12 cellular contexts compared by ENCODE assay signal in the genomic region with DNA sequence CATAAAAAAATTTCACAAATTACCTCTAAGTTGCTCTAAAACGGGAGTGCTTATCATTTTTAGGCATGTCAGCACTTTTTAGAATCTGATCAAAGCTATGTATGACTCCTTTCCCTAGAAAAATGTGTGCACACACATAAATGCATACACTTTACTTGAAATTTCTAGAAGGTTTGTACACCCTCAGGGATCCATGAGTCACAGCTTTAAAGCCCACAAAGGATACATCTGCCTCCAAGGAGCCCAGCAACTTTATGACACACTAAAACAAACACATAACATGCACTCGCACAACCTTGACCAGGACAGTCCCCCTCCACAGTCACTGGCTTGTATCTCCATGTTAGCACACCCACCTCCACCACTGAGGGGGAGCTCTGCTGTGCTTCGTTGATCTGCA.
DNase-seq lines count a peak whose midpoint lies in the region; FAIRE-seq and TF ChIP-seq lines count a peak whose summit lies in the region.
"Had no signal": no experiment of that assay in that cellular context is flagged by ENCODE, and none has a peak within 500 bp of the region (broad histone marks: within the 10 kb centered on the region; RNA-seq: fewer than 3 reads in every experiment).

No MANE protein-coding gene starts in this region.

- no peaks in the 10 kb centered on the region for H3K79me2 ChIP-seq in keratinocyte (ENCODE audit: control insufficient read depth, insufficient read depth, low read length)

- no peak for TF ChIP-seq POLR2A in lower leg skin (IDR thresholded peaks at IDR 0.05)

- H3K27ac ChIP-seq in keratinocyte (ENCODE audit: control insufficient read depth, insufficient read depth, low read length): no peak overlapping the region
- no peak overlapping the region for H3K27ac ChIP-seq in left ventricle myocardium inferior (replicated peaks)
- H3K27ac ChIP-seq in tibial artery: no peak overlapping the region
- H3K27ac ChIP-seq: thoracic aorta had no signal

- H3K9ac ChIP-seq in adipocyte (ENCODE audit: low read length) (no peak overlapping the region), keratinocyte (ENCODE audit: control insufficient read depth, extremely low read depth, insufficient read depth, low read length) (no peak overlapping the region)

- H3K9me3 ChIP-seq in adipocyte (ENCODE audit: control insufficient read depth, low read length) (no peaks in the 10 kb centered on the region), keratinocyte (ENCODE audit: control insufficient read depth, low read depth, low read length) (no peaks in the 10 kb centered on the region), left ventricle myocardium inferior (replicated peaks) (no peaks in the 10 kb centered on the region), tibial artery (no peaks in the 10 kb centered on the region)
- H3K9me3 ChIP-seq: thoracic aorta had no signal

- H3K4me2 ChIP-seq in keratinocyte (ENCODE audit: control insufficient read depth, extremely low read depth, insufficient read depth, low read depth, low read length): no peak overlapping the region

- WGBS in lower leg skin, 2 donors: 65 to 79% methylated on average over 3 of the region's 3 CpGs

- H3K27me3 ChIP-seq in adipocyte (replicated peaks; ENCODE audit: control insufficient read depth, insufficient read depth, low read length) (no peaks in the 10 kb centered on the region), keratinocyte (ENCODE audit: control insufficient read depth, extremely low read depth, insufficient read depth, low read length) (no peaks in the 10 kb centered on the region), left ventricle myocardium inferior (ENCODE audit: low read depth) (no peaks in the 10 kb centered on the region), tibial artery (no peaks in the 10 kb centered on the region)

- intact Hi-C loops in left ventricle myocardium inferior (cut with micrococcal nuclease): no loop called here
- intact Hi-C loops in lower leg skin (cut with DNase I; ENCODE audit: low total_unique reads): no loop called here
- intact Hi-C loops in tibial artery (cut with DNase I; ENCODE audit: low total_unique reads): no loop called here

- TF ChIP-seq CTCF in keratinocyte (optimal IDR thresholded peaks at IDR 0.05 in 1 of 3, IDR thresholded peaks at IDR 0.05 in 1 of 3, conservative IDR thresholded peaks at IDR 0.05 in 1 of 3; ENCODE audit: extremely low read depth in 1 of 3, insufficient read depth in 2 of 3, low read length in 3 of 3): no peak
- TF ChIP-seq CTCF in left ventricle myocardium inferior (IDR thresholded peaks at IDR 0.05; ENCODE audit: borderline replicate concordance): no peak
- no peak for TF ChIP-seq CTCF in lower leg skin (IDR thresholded peaks at IDR 0.05)
- TF ChIP-seq CTCF in tibial artery (IDR thresholded peaks at IDR 0.05): no peak

- H3K9me1 ChIP-seq in keratinocyte (ENCODE audit: control insufficient read depth, extremely low read depth, insufficient read depth, low read length): no peaks in the 10 kb centered on the region

- H3K4me3 ChIP-seq in adipocyte (ENCODE audit: low read length) (no peak overlapping the region), keratinocyte (ENCODE audit: control insufficient read depth in 2 of 3, extremely low read depth in 1 of 3, insufficient read depth in 2 of 3, low read depth in 1 of 3, low read length in 3 of 3) (no peak overlapping the region), left ventricle myocardium inferior (no peak overlapping the region), lower leg skin (ENCODE audit: low read depth, poor library complexity, severe bottlenecking) (no peak overlapping the region), tibial artery (no peak overlapping the region)
- H3K4me3 ChIP-seq: thoracic aorta had no signal

- dilution Hi-C loops in keratinocyte (cut with MboI; ENCODE audit: extremely low pct_ligation_motif_present, low sequenced_read_pairs): no loop called here

- H3K36me3 ChIP-seq in adipocyte (ENCODE audit: control insufficient read depth, insufficient read depth, low read length, severe bottlenecking) (no peaks in the 10 kb centered on the region), keratinocyte (ENCODE audit: control insufficient read depth in 2 of 2, extremely low read depth in 1 of 2, insufficient read depth in 2 of 2, low read length in 2 of 2) (no peaks in the 10 kb centered on the region), left ventricle myocardium inferior (no peaks in the 10 kb centered on the region), tibial artery (no peaks in the 10 kb centered on the region)
- H3K36me3 ChIP-seq: thoracic aorta had no signal

- no peak overlapping the region for H2AFZ ChIP-seq in keratinocyte (ENCODE audit: control insufficient read depth, low read length)

- H4K20me1 ChIP-seq in keratinocyte (ENCODE audit: control insufficient read depth, extremely low read depth, insufficient read depth, low read length): no peaks in the 10 kb centered on the region

- FAIRE-seq in keratinocyte (lab: Jason Lieb, UNC): no peak

- H3K4me1 ChIP-seq in adipocyte (ENCODE audit: control insufficient read depth, insufficient read depth, low read length): peaks cover 23% of the 10 kb centered on the region
- H3K4me1 ChIP-seq in keratinocyte (ENCODE audit: control insufficient read depth, extremely low read depth, insufficient read depth, low read length): peaks cover 2% of the 10 kb centered on the region
- no peaks in the 10 kb centered on the region for H3K4me1 ChIP-seq in left ventricle myocardium inferior
- H3K4me1 ChIP-seq in tibial artery: peaks cover 0 to 13% (median 0%) of the 10 kb centered on the region in 4 donors

- DNase-seq in AG08396 (ENCODE audit: low spot score): peak; percentile 45
- peak; percentile 3 for DNase-seq in HK-2 (ENCODE audit: unreplicated experiment)
- DNase-seq in adipocyte (ENCODE audit: low read depth): peak; percentile 71
- peak; percentile 49 for DNase-seq in keratinocyte (ENCODE audit: low read depth, low spot score)
- no peak for DNase-seq in left ventricle myocardium inferior
- no peak for DNase-seq in lower leg skin (ENCODE audit: low spot score in 2 of 2)
- DNase-seq in tibial artery: no peak
- no peak for DNase-seq in stimulated activated CD4-positive, alpha-beta T cell treated with anti-CD3 and anti-CD28 coated beads, Interleukin-2, amount 100 ng/mL, for 48 hours
- DNase-seq: erythroblast, H7, NCI-H2227 treated with DMSO at 0.1 percent for 48 hours had no signal

Comparison
In these comparisons a context has a peak if more than half of its experiments do, and no peak if none do; other contexts are left out.
1. DNase-seq: peak in AG08396 (single experiment), HK-2 (single experiment), adipocyte (single experiment) and keratinocyte (single experiment); none in left ventricle myocardium inferior (single experiment), lower leg skin (0 of 2), tibial artery (0 of 2) and stimulated activated CD4-positive, alpha-beta T cell treated with anti-CD3 and anti-CD28 coated beads, Interleukin-2, amount 100 ng/mL, for 48 hours (0 of 2).